26 cellular contexts compared by ENCODE assay signal in the genomic region with DNA sequence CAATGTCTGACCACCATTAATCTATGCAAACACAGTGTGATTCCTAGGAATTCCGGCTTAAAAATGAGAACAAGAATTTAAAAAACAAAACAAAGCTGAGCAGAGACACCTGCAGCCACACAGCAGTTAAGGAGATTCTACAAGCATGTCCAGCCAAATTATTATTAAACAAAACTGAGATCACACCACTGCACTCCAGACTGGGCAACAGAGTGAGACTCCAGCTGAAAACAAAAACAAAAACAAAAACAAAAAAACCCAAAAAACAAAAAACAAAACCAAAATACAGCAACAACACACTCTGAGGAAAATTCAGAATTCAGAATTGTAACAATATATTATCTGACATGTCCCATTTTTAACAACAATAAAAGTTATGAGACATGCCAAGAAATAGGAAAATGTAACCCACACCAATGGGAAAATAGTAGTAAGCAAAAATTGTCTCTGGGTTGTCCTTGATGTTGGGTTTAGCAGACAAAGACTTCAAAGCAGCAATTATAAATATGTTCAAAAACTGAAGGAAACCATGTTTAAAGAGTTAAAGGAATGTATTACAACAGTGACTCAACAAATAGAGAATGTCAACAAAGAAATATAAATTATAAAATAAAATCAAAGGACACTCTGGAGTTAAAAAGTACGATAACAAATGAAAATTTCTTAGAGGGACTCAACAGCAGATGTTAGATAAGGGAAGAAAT. TPM values are rescaled to one million over a fixed set of nuclear protein-coding genes. Genes with fewer than 3 reads are reported as not detected.
"Had no signal": no experiment of that assay in that cellular context is flagged by ENCODE, and none has a peak within 500 bp of the region (broad histone marks: within the 10 kb centered on the region; RNA-seq: fewer than 3 reads in every experiment).

No MANE protein-coding gene starts in this region.

- H3K27ac ChIP-seq: ascending aorta, cardiac muscle cell, SJCRH30, SK-N-MC had no signal

- ATAC-seq: activated CD8-positive, alpha-beta T cell treated with anti-CD3 and anti-CD28 coated beads for 36 hours; activated T-cell treated with anti-CD3 and anti-CD28 coated beads, Interleukin-2, amount 50 U/mL, for 72 hours; activated T-helper 17 cell treated with anti-CD3 and anti-CD28 coated beads, Interleukin-2, amount 50 U/mL, for 72 hours; Panc1 had no signal

- H3K36me3 ChIP-seq: ascending aorta, SJCRH30 had no signal

- H3K9me3 ChIP-seq: SJCRH30 had no signal

- H3K4me1 ChIP-seq: ascending aorta, SJCRH30 had no signal

- FAIRE-seq: TTC549 had no signal

- H3K4me3 ChIP-seq: ascending aorta, cardiac muscle cell, SJCRH30, SK-N-MC had no signal

- DNase-seq: activated CD4-positive, alpha-beta T cell treated with anti-CD3 and anti-CD28 coated beads, Interleukin-2, amount 50 U/mL, for 4 hours; activated CD8-positive, alpha-beta T cell treated with anti-CD3 and anti-CD28 coated beads for 36 hours; activated effector memory CD4-positive, alpha-beta T cell treated with anti-CD3 and anti-CD28 coated beads, Interleukin-2, amount 50 U/mL, for 16 hours; activated naive CD4-positive, alpha-beta T cell; activated naive CD8-positive, alpha-beta T cell treated with anti-CD3 and anti-CD28 coated beads, Interleukin-2, amount 10 ng/mL, durations not matched to agents 7 days and 5 days; activated T-cell treated with anti-CD3 and anti-CD28 coated beads, Interleukin-2, amount 50 U/mL, for 1 hour; activated T-cell treated with anti-CD3 and anti-CD28 coated beads, Interleukin-2, amount 50 U/mL, for 72 hours; amygdala; NCI-H1105; NCI-H1417 treated with DMSO at 0.1 percent for 48 hours; NCI-H187 treated with DMSO at 0.1 percent for 48 hours; NCI-H2081; NCI-H2171 treated with DMSO at 0.1 percent for 48 hours; NCI-H2227 treated with DMSO at 0.1 percent for 48 hours; NCI-H446; NCI-H510A treated with DMSO at 0.1 percent for 48 hours; NCI-H526 treated with DMSO at 0.1 percent for 48 hours; SHP77; SJCRH30 had no signal

- H3K27me3 ChIP-seq: ascending aorta, cardiac muscle cell, SJCRH30 had no signal

RNA-seq across cellular contexts. Expression of gene MYOM1, which starts 19.7 kb away (rescaled TPM):
- total RNA-seq: RPMI7951 had no signal
